Comparison of ENCODE assay signal across 8 cellular contexts in genomic region chr22:44331881-44332714, GRCh38. TPM values are rescaled to one million over a fixed set of nuclear protein-coding genes. Genes with fewer than 3 reads are reported as not detected.
DNase-seq lines count a peak whose midpoint lies in the region; ATAC-seq and TF ChIP-seq lines count a peak whose summit lies in the region.

No MANE protein-coding gene starts in this region.

- H3K4me1 Mint-ChIP-seq in progenitor cell of endocrine pancreas (ENCODE audit: low read depth): peaks cover 1% of the 10 kb centered on the region

- H3K36me3 Mint-ChIP-seq in progenitor cell of endocrine pancreas (ENCODE audit: insufficient read depth): no peaks in the 10 kb centered on the region

- H3K27ac ChIP-seq in esophagus muscularis mucosa (replicated peaks in 1 of 4): no peak overlapping the region

- peak overlapping the region; percentile 36 to 69 (median 50) for H3K4me3 ChIP-seq in esophagus muscularis mucosa

- no peak for TF ChIP-seq EP300 in esophagus muscularis mucosa (IDR thresholded peaks at IDR 0.05)

- H3K27me3 ChIP-seq in esophagus muscularis mucosa: peaks cover 0 to 43% (median 7%) of the 10 kb centered on the region in 4 donors

- TF ChIP-seq POLR2A in esophagus muscularis mucosa (IDR thresholded peaks at IDR 0.05; ENCODE audit: low read depth): no peak

- H3K4me3 Mint-ChIP-seq in progenitor cell of endocrine pancreas (ENCODE audit: low read depth): peak overlapping the region; percentile 68

- H3K27me3 Mint-ChIP-seq in progenitor cell of endocrine pancreas: peaks cover 47% of the 10 kb centered on the region

- intact Hi-C loops in esophagus muscularis mucosa (cut with DNase I): loop anchor here (10.0 kb wide), 2 partner anchors 247 to 337 kb away; no protein-coding TSS in a partner anchor

- DNase-seq in DMS53 (lab: John Stamatoyannopoulos, UW) (peak; percentile 68), DMS53 treated with DMSO at 0.1 percent for 48 hours (lab: John Stamatoyannopoulos, UW; ENCODE audit: unreplicated experiment) (no peak), NCI-H460 (ENCODE audit: extremely low read depth, low read depth) (peak; percentile 34), esophagus muscularis mucosa (ENCODE audit: extremely low spot score) (no peak), progenitor cell of endocrine pancreas (ENCODE audit: low spot score, unreplicated experiment) (no peak), OCI-M2 (lab: John Stamatoyannopoulos, UW; ENCODE audit: unreplicated experiment) (no peak), NCI-H510A treated with DMSO at 0.1 percent for 48 hours (lab: John Stamatoyannopoulos, UW) (no peak)

- H3K9me3 Mint-ChIP-seq in progenitor cell of endocrine pancreas (ENCODE audit: low read depth): no peaks in the 10 kb centered on the region

- TF ChIP-seq CTCF in esophagus muscularis mucosa (IDR thresholded peaks at IDR 0.05) (no peak), progenitor cell of endocrine pancreas (IDR thresholded peaks at IDR 0.05; ENCODE audit: unreplicated experiment) (no peak)

- peaks cover 6 to 32% (median 21%) of the 10 kb centered on the region in 4 donors for H3K4me1 ChIP-seq in esophagus muscularis mucosa

- no peaks in the 10 kb centered on the region for H3K9me3 ChIP-seq in esophagus muscularis mucosa

- 16% methylated on average over 42 of the region's 55 CpGs for WGBS in esophagus muscularis mucosa

- ATAC-seq in GM18498 (IDR thresholded peaks at IDR 0.05; ENCODE audit: unreplicated experiment): no peak

- no peaks in the 10 kb centered on the region for H3K36me3 ChIP-seq in esophagus muscularis mucosa

- no peak overlapping the region for H3K27ac Mint-ChIP-seq in progenitor cell of endocrine pancreas

RNA-seq across cellular contexts. Expression of gene SHISAL1, which starts 19.3 kb away (rescaled TPM):
- 8.6 and 9.8 TPM in 2 replicates for total RNA-seq in NCI-H460 (2014; rRNA removed; shearing (Covaris generic))
- polyA plus RNA-seq in NCI-H460 (2014; cell fraction: nucleus; rRNA removed): 7.9 and 9.7 TPM in 2 replicates
- total RNA-seq in esophagus muscularis mucosa: 10 to 100 TPM in 3 of 4 donors, 1 to 10 TPM in 1; 6.6 to 20.4 (median 12.4) TPM
- total RNA-seq in progenitor cell of endocrine pancreas: 0.29 and 0.46 TPM in 2 replicates

Comparison
In these comparisons a context has a peak if more than half of its experiments do, and no peak if none do; other contexts are left out.
1. DNase-seq: peak in DMS53 (single experiment) and NCI-H460 (single experiment); none in DMS53 treated with DMSO at 0.1 percent for 48 hours (single experiment), esophagus muscularis mucosa (single experiment), progenitor cell of endocrine pancreas (single experiment), OCI-M2 (single experiment) and NCI-H510A treated with DMSO at 0.1 percent for 48 hours (single experiment).